1 cellular context compared by ENCODE assay signal in genomic region chr10:87234854-87235253, GRCh38. TPM values are rescaled to one million over a fixed set of nuclear protein-coding genes. Genes with fewer than 3 reads are reported as not detected.
"Had no signal": no experiment of that assay in that cellular context is flagged by ENCODE, and none has a peak within 500 bp of the region (broad histone marks: within the 10 kb centered on the region; RNA-seq: fewer than 3 reads in every experiment).

No MANE protein-coding gene starts in this region.

RNA-seq across cellular contexts. Expression of gene NUTM2A, which starts 9.6 kb away (rescaled TPM):
- total RNA-seq: activated CD4-positive, alpha-beta T cell treated with anti-CD3 and anti-CD28 coated beads, Interleukin-2, amount 10 ng/mL, durations not matched to agents 24 days and 14 days had no signal
